1 cellular context compared by ENCODE assay signal in genomic region chr2:219308142-219309093, GRCh38.
TF ChIP-seq lines count a peak whose summit lies in the region.

No MANE protein-coding gene starts in this region.

TF ChIP-seq in GM23338, 12 proteins besides CTCF, POLR2A, EP300 and RAD21 (continued from another document):
- TF ChIP-seq ZNF462 (CRISPR knock-in tag; IDR thresholded peaks at IDR 0.05) (no peak), CREB1 (CRISPR knock-in tag; IDR thresholded peaks at IDR 0.05; ENCODE audit: low read depth) (no peak)
